Comparison of ENCODE assay signal across 2 cellular contexts in genomic region chr4:8203817-8204216, GRCh38.
TF ChIP-seq lines count a peak whose summit lies in the region.

No MANE protein-coding gene starts in this region.

TF ChIP-seq in GM12878, 131 proteins besides CTCF, POLR2A, EP300 and RAD21:
- no peak for TF ChIP-seq LARP7 (IDR thresholded peaks at IDR 0.05)
- TF ChIP-seq BCL11A (IDR thresholded peaks at IDR 0.05; ENCODE audit: low read depth, low read length), result no peak
- no peak for TF ChIP-seq RCOR1 (conservative IDR thresholded peaks at IDR 0.05; ENCODE audit: low read depth, low read length)
- TF ChIP-seq E2F8 (IDR thresholded peaks at IDR 0.05; ENCODE audit: low read depth, partially characterized antibody), result no peak
- TF ChIP-seq STAT3 (IDR thresholded peaks at IDR 0.05; ENCODE audit: low read depth, low read length), result no peak
- TF ChIP-seq YBX1 (IDR thresholded peaks at IDR 0.05), result no peak
- no peak for TF ChIP-seq CBFB (IDR thresholded peaks at IDR 0.05; ENCODE audit: low read depth)
- TF ChIP-seq BCLAF1 (IDR thresholded peaks at IDR 0.05), result no peak
- TF ChIP-seq PML (IDR thresholded peaks at IDR 0.05; ENCODE audit: low read length), result no peak
- no peak for TF ChIP-seq POLR2AphosphoS2 (IDR thresholded peaks at IDR 0.05; ENCODE audit: low read depth, low read length)
- TF ChIP-seq FOS (IDR thresholded peaks at IDR 0.05; ENCODE audit: borderline replicate concordance, extremely low read depth, insufficient read length), result no peak
- TF ChIP-seq ZBTB33 (IDR thresholded peaks at IDR 0.05), result no peak
- TF ChIP-seq POU2F2 (IDR thresholded peaks at IDR 0.05; ENCODE audit: borderline replicate concordance, low read depth, low read length), result no peak
- TF ChIP-seq MTA3 (IDR thresholded peaks at IDR 0.05; ENCODE audit: borderline replicate concordance, low read length), result no peak
- TF ChIP-seq ZNF622 (IDR thresholded peaks at IDR 0.05), result no peak
- TF ChIP-seq IRF4 (IDR thresholded peaks at IDR 0.05; ENCODE audit: low read depth, low read length), result no peak
- TF ChIP-seq SKIL (IDR thresholded peaks at IDR 0.05; ENCODE audit: low read depth, poor library complexity, severe bottlenecking), result no peak
- no peak for TF ChIP-seq PBX3 (IDR thresholded peaks at IDR 0.05; ENCODE audit: insufficient replicate concordance, low read depth, low read length)
- TF ChIP-seq CHD2 (IDR thresholded peaks at IDR 0.05; ENCODE audit: borderline replicate concordance, low read depth, low read length), result no peak

TF ChIP-seq in GM23338, 12 proteins besides CTCF, POLR2A, EP300 and RAD21:
- no peak for TF ChIP-seq STAT1 (IDR thresholded peaks at IDR 0.05; ENCODE audit: unreplicated experiment)
- no peak for TF ChIP-seq ZNF331 (CRISPR knock-in tag; IDR thresholded peaks at IDR 0.05; ENCODE audit: low read depth)
- TF ChIP-seq REST (IDR thresholded peaks at IDR 0.05; ENCODE audit: unreplicated experiment), result no peak
- TF ChIP-seq EZH2phosphoT487 (IDR thresholded peaks at IDR 0.05; ENCODE audit: unreplicated experiment), result no peak
- no peak for TF ChIP-seq JUNB (IDR thresholded peaks at IDR 0.05; ENCODE audit: unreplicated experiment)
- no peak for TF ChIP-seq CREB1 (CRISPR knock-in tag; IDR thresholded peaks at IDR 0.05; ENCODE audit: low read depth)
- TF ChIP-seq, protein P1, sequence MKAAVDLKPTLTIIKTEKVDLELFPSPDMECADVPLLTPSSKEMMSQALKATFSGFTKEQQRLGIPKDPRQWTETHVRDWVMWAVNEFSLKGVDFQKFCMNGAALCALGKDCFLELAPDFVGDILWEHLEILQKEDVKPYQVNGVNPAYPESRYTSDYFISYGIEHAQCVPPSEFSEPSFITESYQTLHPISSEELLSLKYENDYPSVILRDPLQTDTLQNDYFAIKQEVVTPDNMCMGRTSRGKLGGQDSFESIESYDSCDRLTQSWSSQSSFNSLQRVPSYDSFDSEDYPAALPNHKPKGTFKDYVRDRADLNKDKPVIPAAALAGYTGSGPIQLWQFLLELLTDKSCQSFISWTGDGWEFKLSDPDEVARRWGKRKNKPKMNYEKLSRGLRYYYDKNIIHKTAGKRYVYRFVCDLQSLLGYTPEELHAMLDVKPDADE (IDR thresholded peaks at IDR 0.05), result no peak
TF ChIP-seq in GM23338: peak in this region for 0.
